In genomic region chr16:84933774-84934571, GRCh38 we compare ENCODE assay signal across 13 cellular contexts.
DNase-seq lines count a peak whose midpoint lies in the region; ATAC-seq, FAIRE-seq and TF ChIP-seq lines count a peak whose summit lies in the region.
"Had no signal": no experiment of that assay in that cellular context is flagged by ENCODE, and none has a peak within 500 bp of the region (broad histone marks: within the 10 kb centered on the region; RNA-seq: fewer than 3 reads in every experiment).

No MANE protein-coding gene starts in this region.

- FAIRE-seq in frontal cortex (lab: Jason Lieb, UNC), result no peak
- FAIRE-seq: GM12878 had no signal

- peak; percentile 61 for ATAC-seq in mucosa of descending colon
- no peak for ATAC-seq in GM21737 (IDR thresholded peaks at IDR 0.05; ENCODE audit: unreplicated experiment)
- ATAC-seq in HG02642 (IDR thresholded peaks at IDR 0.05; ENCODE audit: poor library complexity, unreplicated experiment), result no peak
- no peak for ATAC-seq in HG02623 (IDR thresholded peaks at IDR 0.05; ENCODE audit: unreplicated experiment)
- ATAC-seq: GM12878, natural killer cell had no signal

- H3K4me3 ChIP-seq in MG63 (no peak overlapping the region), mucosa of descending colon (no peak overlapping the region), testis (no peak overlapping the region)
- H3K4me3 ChIP-seq: GM12878 had no signal

- DNase-seq in MG63 (peak; percentile 91), frontal cortex (ENCODE audit: low spot score in 2 of 2) (peak; percentile 64 to 78), mucosa of descending colon (peak in 2 of 3 donors; percentile 38 to 51), testis (peak; percentile 91), NCI-H2107 treated with DMSO at 0.1 percent for 48 hours (lab: John Stamatoyannopoulos, UW; ENCODE audit: unreplicated experiment) (no peak)
- DNase-seq: activated CD8-positive, alpha-beta memory T cell treated with anti-CD3 and anti-CD28 coated beads, Interleukin-2, amount 50 U/mL, for 4 hours; foreskin melanocyte; natural killer cell; NCI-H1436 had no signal

- peaks cover 1% of the 10 kb centered on the region for H3K4me1 ChIP-seq in mucosa of descending colon (ENCODE audit: low read depth)
- H3K4me1 ChIP-seq in testis, result peaks cover 38% of the 10 kb centered on the region

- no peaks in the 10 kb centered on the region for H3K27me3 ChIP-seq in MG63
- H3K27me3 ChIP-seq in testis, result no peaks in the 10 kb centered on the region

- TF ChIP-seq POLR2A in testis (IDR thresholded peaks at IDR 0.05), result no peak

- 15 to 44% methylated on average over 9 to 26 of the region's 27 CpGs for WGBS in testis, 2 donors

- H3K27ac ChIP-seq in testis, result peak overlapping the region; percentile 69 to 77

- H3K9me3 ChIP-seq in MG63, result no peaks in the 10 kb centered on the region
- no peaks in the 10 kb centered on the region for H3K9me3 ChIP-seq in mucosa of descending colon
- no peaks in the 10 kb centered on the region for H3K9me3 ChIP-seq in testis

- TF ChIP-seq CTCF in mucosa of descending colon (IDR thresholded peaks at IDR 0.05), result no peak
- TF ChIP-seq CTCF in testis (IDR thresholded peaks at IDR 0.05), result no peak

- H3K36me3 ChIP-seq in MG63, result no peaks in the 10 kb centered on the region
- H3K36me3 ChIP-seq in mucosa of descending colon (ENCODE audit: low read depth), result no peaks in the 10 kb centered on the region
- no peaks in the 10 kb centered on the region for H3K36me3 ChIP-seq in testis (ENCODE audit: low read depth, missing control alignments)

- intact Hi-C loops in mucosa of descending colon (cut with DNase I, micrococcal nuclease) (no loop called here), testis (cut with DNase I; ENCODE audit: low total_unique reads) (no loop called here)
